In the genomic region with DNA sequence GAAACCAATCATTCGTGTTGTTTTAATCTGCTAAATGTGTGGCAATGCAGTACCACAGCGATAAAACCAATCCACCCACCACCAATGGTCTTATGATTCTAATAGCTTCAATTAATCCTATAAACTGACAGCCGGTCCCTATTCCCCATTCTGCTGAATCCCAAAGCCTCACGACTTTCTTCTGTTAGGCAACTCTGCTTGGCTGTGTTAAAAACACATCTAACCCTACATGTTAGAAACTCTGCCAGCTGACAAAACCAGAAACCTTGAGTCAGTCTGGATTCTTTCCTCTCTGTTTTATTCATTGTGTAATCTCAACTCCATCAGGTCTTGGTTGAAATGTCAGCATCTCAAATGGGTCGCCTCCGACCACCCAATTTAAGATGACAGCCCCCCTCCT, we compare ENCODE assay signal across 22 cellular contexts.
DNase-seq lines count a peak whose midpoint lies in the region; ATAC-seq and TF ChIP-seq lines count a peak whose summit lies in the region.
"Had no signal": no experiment of that assay in that cellular context is flagged by ENCODE, and none has a peak within 500 bp of the region (broad histone marks: within the 10 kb centered on the region; RNA-seq: fewer than 3 reads in every experiment).

No MANE protein-coding gene starts in this region.

- 0 out of 2 replicates have a peak, but pooled peaks cover 3% of the 10 kb centered on the region for H3K9me1 ChIP-seq in IMR-90 (ENCODE audit: insufficient read depth, low read length)

- H3K23me2 ChIP-seq in H9 (ENCODE audit: insufficient read length, low read depth, low read length, poor library complexity, severe bottlenecking), result no peaks in the 10 kb centered on the region

- no peak overlapping the region for H3K27ac Mint-ChIP-seq in H9
- H3K27ac Mint-ChIP-seq: CD8-positive, alpha-beta T cell had no signal

- H3K18ac ChIP-seq in IMR-90 (ENCODE audit: low read depth, low read length), result no peak overlapping the region
- H3K18ac ChIP-seq in H9 (ENCODE audit: insufficient read length, low read depth, low read length), result no peak overlapping the region

- H3K4me3 ChIP-seq in AG09309 (ENCODE audit: control insufficient read depth, low read depth, low read length) (no peak overlapping the region), IMR-90 (ENCODE audit: insufficient read depth, low read depth, low read length) (no peak overlapping the region), fibroblast of mammary gland (ENCODE audit: control insufficient read depth, low read depth, low read length) (no peak overlapping the region), tibial nerve (no peak overlapping the region)
- H3K4me3 ChIP-seq: BLaER1, SK-N-MC had no signal

- no peaks in the 10 kb centered on the region for H3K36me3 ChIP-seq in IMR-90 (ENCODE audit: control insufficient read depth, insufficient read depth, low read length)
- H3K36me3 ChIP-seq in tibial nerve, result peaks cover 0 to 2% (median 0%) of the 10 kb centered on the region in 3 donors
- H3K36me3 ChIP-seq: BLaER1 had no signal

- H3T11ph ChIP-seq in H9 (ENCODE audit: low read length), result no peak overlapping the region

- H3K27me3 Mint-ChIP-seq in H9 (ENCODE audit: low read depth), result peaks cover 14% of the 10 kb centered on the region

- no peak for TF ChIP-seq RAD21 in IMR-90 (IDR thresholded peaks at IDR 0.05; ENCODE audit: low read length)

- no peak overlapping the region for H2AK5ac ChIP-seq in IMR-90 (ENCODE audit: low read depth, low read length)
- H2AK5ac ChIP-seq in H9 (ENCODE audit: insufficient read length, low read length), result no peak overlapping the region

- H3K79me1 ChIP-seq in IMR-90 (ENCODE audit: low read depth in 1 of 2, low read length in 2 of 2), result no peaks in the 10 kb centered on the region
- H3K79me1 ChIP-seq in H9 (ENCODE audit: insufficient read depth, low read depth, low read length, poor library complexity, severe bottlenecking), result no peaks in the 10 kb centered on the region

- H2AFZ ChIP-seq in IMR-90 (replicated peaks; ENCODE audit: low read length, poor library complexity) (no peak overlapping the region), H9 (ENCODE audit: low read length) (no peak overlapping the region)

- H3K36me3 Mint-ChIP-seq in H9 (ENCODE audit: insufficient read depth in 1 of 3, low read depth in 3 of 3), result no peaks in the 10 kb centered on the region

- TF ChIP-seq POLR2A in IMR-90 (IDR thresholded peaks at IDR 0.05; ENCODE audit: low read depth, low read length) (no peak), tibial nerve (IDR thresholded peaks at IDR 0.05) (no peak)

- H3K4me1 Mint-ChIP-seq in H9, result peaks cover 10 to 11% of the 10 kb centered on the region in 2 experiments; a peak in 3 of 4 replicates

- H4K20me1 ChIP-seq in IMR-90 (ENCODE audit: insufficient read depth, low read length) (no peaks in the 10 kb centered on the region), H9 (ENCODE audit: control insufficient read depth, insufficient read depth, insufficient read length) (no peaks in the 10 kb centered on the region)
- H4K20me1 ChIP-seq: BLaER1 had no signal

- H3K79me2 ChIP-seq in H9 (ENCODE audit: insufficient read depth, low read length), result no peaks in the 10 kb centered on the region

- CTCF ChIA-PET in IMR-90 (lab: Yijun Ruan, JAX), result no interaction called here

- H3K4ac ChIP-seq in IMR-90 (ENCODE audit: low read depth, low read length) (no peak overlapping the region), H9 (ENCODE audit: low read depth, low read length) (no peak overlapping the region)

- ATAC-seq in IMR-90 (ENCODE audit: low read depth), result peak; percentile 42; the same call in 1 of the 2 replicates
- ATAC-seq in omental fat pad (ENCODE audit: low FRiP score), result peak; percentile 46
- no peak for ATAC-seq in GM21528 (IDR thresholded peaks at IDR 0.05; ENCODE audit: low FRiP score, unreplicated experiment)
- ATAC-seq: CD8-positive, alpha-beta T cell had no signal

- WGBS in IMR-90 (ENCODE audit: extremely low coverage in 2 of 2, insufficient read length in 1 of 2), 2 experiments, result 60% methylated on average over 2 of the region's 6 CpGs; no CpG with 5 or more reads in 1 of the 2 experiments
- WGBS in H9 (ENCODE audit: extremely low coverage, insufficient read length, low lambda C conversion rate), result no CpG with 5 or more reads among the region's 6 CpGs
- 89 to 93% methylated on average over 6 of the region's 6 CpGs for WGBS in tibial nerve, 2 donors

- no peak overlapping the region for H3K4me2 ChIP-seq in IMR-90 (ENCODE audit: low read depth, low read length)
- no peak overlapping the region for H3K4me2 ChIP-seq in H9 (ENCODE audit: insufficient read depth, insufficient read length, low read length)

- H2BK120ac ChIP-seq in IMR-90 (ENCODE audit: low read depth, low read length) (no peak overlapping the region), H9 (ENCODE audit: low read depth, low read length, poor library complexity, severe bottlenecking) (no peak overlapping the region)

- POLR2A ChIA-PET in IMR-90 (lab: Charles Lee; ENCODE audit: unreplicated experiment), result no interaction called here

- H4K91ac ChIP-seq in IMR-90 (ENCODE audit: insufficient read depth, low read depth, low read length), result no peak overlapping the region
- no peak overlapping the region for H4K91ac ChIP-seq in H9 (ENCODE audit: insufficient read length, low read depth, low read length)

- peaks cover 2% of the 10 kb centered on the region; the same call in 1 of the 2 replicates for H3K4me1 ChIP-seq in IMR-90 (ENCODE audit: control insufficient read depth, insufficient read depth, low read length)
- H3K4me1 ChIP-seq in H9 (ENCODE audit: insufficient read depth, low read length), result no peaks in the 10 kb centered on the region
- H3K4me1 ChIP-seq in tibial nerve, result peaks cover 0 to 36% (median 8%) of the 10 kb centered on the region in 4 donors

- H3K27me3 ChIP-seq in IMR-90 (ENCODE audit: control insufficient read depth, insufficient read depth, low read length), result no peaks in the 10 kb centered on the region
- no peaks in the 10 kb centered on the region for H3K27me3 ChIP-seq in H9 (ENCODE audit: insufficient read depth, low read length)
- H3K27me3 ChIP-seq in tibial nerve, result no peaks in the 10 kb centered on the region
- H3K27me3 ChIP-seq: BLaER1 had no signal

- no peak overlapping the region for H3K23ac ChIP-seq in IMR-90 (ENCODE audit: low read depth, low read length)
- no peak overlapping the region for H3K23ac ChIP-seq in H9 (ENCODE audit: insufficient read length, low read depth, low read length)

- H3K9ac ChIP-seq in IMR-90 (ENCODE audit: low read depth, low read length) (no peak overlapping the region), H9 (ENCODE audit: extremely low read depth, insufficient read length, low read length) (no peak overlapping the region)
- H3K9ac ChIP-seq: BLaER1 had no signal

- dilution Hi-C loops in IMR-90 (cut with HindIII; ENCODE audit: low sequenced_read_pairs, unreplicated experiment), result no loop called here

- in situ Hi-C loops in IMR-90 (cut with MboI; ENCODE audit: low sequenced_read_pairs), result no loop called here

- H3K9me3 Mint-ChIP-seq in H9, result no peaks in the 10 kb centered on the region; a peak in 1 of 5 replicates

- no peak for TF ChIP-seq EP300 in tibial nerve (IDR thresholded peaks at IDR 0.05)

- H2BK20ac ChIP-seq in IMR-90 (ENCODE audit: low read depth, low read length), result no peak overlapping the region
- no peak overlapping the region for H2BK20ac ChIP-seq in H9 (ENCODE audit: low read depth, low read length, poor library complexity, severe bottlenecking)

- no peak overlapping the region for H2BK15ac ChIP-seq in IMR-90 (ENCODE audit: low read depth, low read length)
- H2BK15ac ChIP-seq in H9 (ENCODE audit: low read depth, low read length), result no peak overlapping the region

- intact Hi-C loops in IMR-90 (cut with micrococcal nuclease), result loop anchor here (10.0 kb wide), 1 partner anchor 184 kb away; no protein-coding TSS in a partner anchor

- H3K9me3 ChIP-seq in IMR-90 (ENCODE audit: control insufficient read depth, insufficient read depth, low read length), result no peaks in the 10 kb centered on the region
- H3K9me3 ChIP-seq in H9 (ENCODE audit: control insufficient read depth, low read depth, low read length), result no peaks in the 10 kb centered on the region
- no peaks in the 10 kb centered on the region for H3K9me3 ChIP-seq in tibial nerve
- H3K9me3 ChIP-seq: BLaER1 had no signal

- no peak overlapping the region for H4K8ac ChIP-seq in IMR-90 (ENCODE audit: low read depth in 2 of 2, low read length in 2 of 2)
- H4K8ac ChIP-seq in H9 (replicated peaks; ENCODE audit: insufficient read length, low read depth, low read length), result no peak overlapping the region

- no peak overlapping the region for H2AK9ac ChIP-seq in IMR-90 (replicated peaks; ENCODE audit: low read depth, low read length, poor library complexity)

- TF ChIP-seq CTCF in AG09309 (IDR thresholded peaks at IDR 0.05; ENCODE audit: control insufficient read depth, insufficient read depth, low read depth, low read length, missing control alignments), result no peak
- TF ChIP-seq CTCF in IMR-90 (conservative IDR thresholded peaks at IDR 0.05; ENCODE audit: low read depth, low read length), result no peak
- no peak for TF ChIP-seq CTCF in fibroblast of mammary gland (conservative IDR thresholded peaks at IDR 0.05; ENCODE audit: control insufficient read depth, insufficient read depth, low read depth, low read length)
- TF ChIP-seq CTCF in omental fat pad (IDR thresholded peaks at IDR 0.05), result no peak
- TF ChIP-seq CTCF in H9 (conservative IDR thresholded peaks at IDR 0.05), result no peak
- TF ChIP-seq CTCF in tibial nerve (IDR thresholded peaks at IDR 0.05), result no peak

- no peak overlapping the region for H3K56ac ChIP-seq in IMR-90 (ENCODE audit: extremely low read depth, insufficient read depth, low read length)
- H3K56ac ChIP-seq in H9 (ENCODE audit: insufficient read length, low read depth, low read length), result no peak overlapping the region

- H4K5ac ChIP-seq in IMR-90 (ENCODE audit: low read depth, low read length) (no peak overlapping the region), H9 (ENCODE audit: insufficient read length, low read depth, low read length) (no peak overlapping the region)

- H2BK12ac ChIP-seq in H9 (ENCODE audit: insufficient read length, low read depth, low read length), result no peak overlapping the region

- no peak overlapping the region for H3K27ac ChIP-seq in IMR-90 (ENCODE audit: insufficient read depth, low read length)
- H3K27ac ChIP-seq in H9 (ENCODE audit: insufficient read length, low read depth, low read length), result no peak overlapping the region
- H3K27ac ChIP-seq in tibial nerve, result no peak overlapping the region
- H3K27ac ChIP-seq: BLaER1, RWPE1, SK-N-MC had no signal

- DNase-seq in AG09309 (ENCODE audit: low read depth), result peak; percentile 23
- peak; percentile 45 for DNase-seq in IMR-90
- peak; percentile 28 for DNase-seq in fibroblast of mammary gland (ENCODE audit: low read depth)
- no peak for DNase-seq in omental fat pad (ENCODE audit: low spot score)
- DNase-seq in H9, result no peak
- DNase-seq in nucleus accumbens (lab: John Stamatoyannopoulos, UW), result no peak
- DNase-seq in tibial nerve (ENCODE audit: low spot score in 2 of 2), result no peak
- DNase-seq: CD8-positive, alpha-beta T cell; DND-41; MM.1S; NCI-H1048; NCI-H1417 treated with DMSO at 0.1 percent for 48 hours; NCI-H187; NCI-H446 treated with DMSO at 0.1 percent for 48 hours; NCI-H69; NK-92 treated with Interleukin-12 subunit alpha and Interleukin-12 subunit beta, amount 100 ng/mL, for 24 hours; SHP77 treated with DMSO at 0.1 percent for 48 hours; SW 1271 had no signal

- no peak overlapping the region for H3K14ac ChIP-seq in IMR-90 (replicated peaks; ENCODE audit: low read depth, low read length)
- no peak overlapping the region for H3K14ac ChIP-seq in H9 (ENCODE audit: insufficient read depth, low read length)

- H2BK5ac ChIP-seq in IMR-90 (ENCODE audit: low read depth, low read length, poor library complexity, severe bottlenecking) (no peak overlapping the region), H9 (ENCODE audit: insufficient read length, low read length) (no peak overlapping the region)

- H3K4me3 Mint-ChIP-seq in H9, result no peak overlapping the region
- H3K4me3 Mint-ChIP-seq: CD8-positive, alpha-beta T cell had no signal

- no TSS peak for BruUV-seq in IMR-90 (replicated peaks; lab: Mats Ljungman, UMichigan)

Comparison
In these comparisons a context has a peak if more than half of its experiments do, and no peak if none do; other contexts are left out.
1. DNase-seq: peak in AG09309 (single experiment), IMR-90 (single experiment) and fibroblast of mammary gland (single experiment); none in omental fat pad (single experiment), H9 (single experiment), nucleus accumbens (0 of 56) and tibial nerve (0 of 2).